ENCODE assay signal across 26 cellular contexts in the genomic region with DNA sequence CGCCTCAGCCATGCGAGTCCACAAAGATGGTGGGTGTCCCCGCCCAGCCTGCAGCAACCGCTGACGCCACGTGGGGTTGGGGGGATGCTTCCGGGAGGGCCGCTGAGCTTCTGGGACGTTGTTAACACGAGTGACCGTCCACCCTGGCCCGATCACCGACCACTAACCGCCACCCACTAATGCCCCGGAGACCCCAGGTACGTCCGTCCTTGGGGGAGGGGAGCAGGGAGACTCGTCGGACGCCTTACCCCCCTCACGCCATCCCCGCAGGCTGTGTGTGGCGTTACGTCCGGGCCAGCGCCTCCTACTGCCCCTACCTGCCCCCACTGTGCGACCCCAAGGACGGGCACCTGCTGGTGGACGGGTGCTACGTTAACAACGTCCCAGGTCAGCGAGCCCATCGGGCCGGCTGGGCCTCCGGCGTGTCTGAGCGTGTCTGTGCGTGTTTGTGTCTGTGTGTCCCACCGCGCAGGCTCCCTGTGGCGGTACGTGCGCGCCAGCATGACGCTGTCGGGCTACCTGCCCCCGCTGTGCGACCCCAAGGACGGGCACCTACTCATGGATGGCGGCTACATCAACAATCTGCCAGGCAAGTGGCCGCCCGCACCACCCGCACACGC. TPM values are rescaled to one million over a fixed set of nuclear protein-coding genes. Genes with fewer than 3 reads are reported as not detected.
"Had no signal": no experiment of that assay in that cellular context is flagged by ENCODE, and none has a peak within 500 bp of the region (broad histone marks: within the 10 kb centered on the region; RNA-seq: fewer than 3 reads in every experiment).

No MANE protein-coding gene starts in this region.

- H3K27me3 ChIP-seq: Peyer's patch, SJCRH30 had no signal

- H3K9me3 ChIP-seq: Peyer's patch, SJCRH30 had no signal

- DNase-seq: Kasumi-1, MM.1S, NCI-H1092 treated with DMSO at 0.1 percent for 48 hours, NCI-H1436, NCI-H187, NCI-H2029, NCI-H2081 treated with DMSO at 0.1 percent for 48 hours, NCI-H2171, NCI-H226, NCI-H446, NCI-H510A, NCI-H524 treated with DMSO at 0.1 percent for 48 hours, NCI-H69, NCI-H774, OCI-M1, PC-9, Peyer's patch, SHP77 treated with DMSO at 0.1 percent for 48 hours, SJCRH30 had no signal

- H3K4me3 Mint-ChIP-seq: IgD-negative memory B cell had no signal

- H3K9ac ChIP-seq: KMS-11 had no signal

- H3K4me3 ChIP-seq: K562, PC-9, Peyer's patch, SJCRH30 had no signal

- H3K4me2 ChIP-seq: KMS-11, PC-9 had no signal

- FAIRE-seq: K562 had no signal

- H3K4me1 ChIP-seq: Peyer's patch, SJCRH30 had no signal

- H3K27me3 Mint-ChIP-seq: IgD-negative memory B cell had no signal

- ATAC-seq: K562, Right ventricle myocardium inferior, SK-N-SH treated with all-trans-retinoic acid at 6 μM for 48 hours had no signal

- H2AFZ ChIP-seq: PC-9 had no signal

- H3K27ac ChIP-seq: KMS-11, PC-9, Peyer's patch, SJCRH30 had no signal

RNA-seq across cellular contexts. Expression of a gene that starts 38.9 kb away (rescaled TPM):
- total RNA-seq: HT1080, RPMI7951 had no signal
